Comparison of ENCODE assay signal across 7 cellular contexts in the genomic region with DNA sequence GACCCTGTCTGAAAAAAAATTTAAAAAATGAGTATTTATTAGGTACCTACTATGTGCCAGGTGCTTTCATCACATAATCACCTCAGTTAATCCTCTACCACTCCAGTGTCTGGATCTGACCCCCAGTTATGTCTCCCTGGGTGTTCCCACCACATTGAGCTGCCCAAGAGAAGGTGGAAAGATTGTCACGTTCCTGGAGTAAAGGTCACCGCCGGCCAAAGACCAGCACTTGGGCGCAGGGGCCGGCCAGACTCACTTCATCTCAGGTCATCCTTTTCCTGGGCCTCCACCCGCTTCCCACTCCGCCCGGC. TPM values are rescaled to one million over a fixed set of nuclear protein-coding genes. Genes with fewer than 3 reads are reported as not detected.
DNase-seq lines count a peak whose midpoint lies in the region; ATAC-seq lines count a peak whose summit lies in the region.

No MANE protein-coding gene starts in this region.

- H3K4me3 Mint-ChIP-seq in activated naive CD8-positive, alpha-beta T cell treated with anti-CD3 and anti-CD28 coated beads for 36 hours = peak overlapping the region; percentile 96
- peak overlapping the region; percentile 93 to 96 (median 94) for H3K4me3 Mint-ChIP-seq in immature natural killer cell

- H3K4me1 Mint-ChIP-seq in activated naive CD8-positive, alpha-beta T cell treated with anti-CD3 and anti-CD28 coated beads for 36 hours = peaks cover 46% of the 10 kb centered on the region
- H3K4me1 Mint-ChIP-seq in immature natural killer cell = peaks cover 22 to 28% of the 10 kb centered on the region in 2 donors

- H3K9me3 ChIP-seq in HUES48 (ENCODE audit: control insufficient read depth, insufficient read depth, low read length) (no peaks in the 10 kb centered on the region), subcutaneous abdominal adipose tissue (ENCODE audit: control insufficient read depth in 5 of 5, low read length in 5 of 5) (no peaks in the 10 kb centered on the region)

- H3K36me3 ChIP-seq in HUES48 (ENCODE audit: control insufficient read depth, insufficient read depth, low read length) (peaks cover 38% of the 10 kb centered on the region), subcutaneous abdominal adipose tissue (ENCODE audit: control insufficient read depth in 5 of 5, insufficient read depth in 5 of 5, low read length in 5 of 5) (peaks cover 0 to 22% (median 15%) of the 10 kb centered on the region in 5 donors)

- peaks cover 31% of the 10 kb centered on the region for H3K36me3 Mint-ChIP-seq in activated naive CD8-positive, alpha-beta T cell treated with anti-CD3 and anti-CD28 coated beads for 36 hours
- peaks cover 0 to 11% (median 0%) of the 10 kb centered on the region in 3 donors for H3K36me3 Mint-ChIP-seq in immature natural killer cell

- H3K27me3 Mint-ChIP-seq in activated naive CD8-positive, alpha-beta T cell treated with anti-CD3 and anti-CD28 coated beads for 36 hours = no peaks in the 10 kb centered on the region
- H3K27me3 Mint-ChIP-seq in immature natural killer cell (ENCODE audit: low read depth in 3 of 3) = peaks cover 0 to 11% (median 5%) of the 10 kb centered on the region in 3 donors

- no peak for ATAC-seq in GM18502 (IDR thresholded peaks at IDR 0.05; ENCODE audit: poor library complexity, unreplicated experiment)

- H3K4me1 ChIP-seq in HUES48 (ENCODE audit: control insufficient read depth, insufficient read depth, low read length) = peaks cover 9% of the 10 kb centered on the region
- peaks cover 5 to 35% (median 28%) of the 10 kb centered on the region in 5 donors for H3K4me1 ChIP-seq in subcutaneous abdominal adipose tissue (ENCODE audit: control insufficient read depth in 5 of 5, insufficient read depth in 5 of 5, low read length in 5 of 5)

- H3K9ac ChIP-seq in HUES48 (ENCODE audit: low read depth, low read length) (peak overlapping the region; percentile 88), subcutaneous abdominal adipose tissue (ENCODE audit: low read length in 5 of 5) (peak overlapping the region in 4 of 5 donors; percentile 75 to 97 (median 95))

- H3K4me3 ChIP-seq in HUES48 (ENCODE audit: low read depth, low read length) = peak overlapping the region; percentile 95
- peak overlapping the region; percentile 78 to 95 (median 94) for H3K4me3 ChIP-seq in subcutaneous abdominal adipose tissue (ENCODE audit: low read depth in 1 of 5, low read length in 5 of 5)

- H3K27me3 ChIP-seq in HUES48 (ENCODE audit: control insufficient read depth, insufficient read depth, low read length) (no peaks in the 10 kb centered on the region), subcutaneous abdominal adipose tissue (ENCODE audit: control insufficient read depth in 5 of 5, insufficient read depth in 4 of 5, low read length in 5 of 5) (no peaks in the 10 kb centered on the region)

- peak overlapping the region; percentile 96 for H3K27ac Mint-ChIP-seq in activated naive CD8-positive, alpha-beta T cell treated with anti-CD3 and anti-CD28 coated beads for 36 hours
- peak overlapping the region; percentile 91 to 96 (median 94) for H3K27ac Mint-ChIP-seq in immature natural killer cell

- H3K9me3 Mint-ChIP-seq in activated naive CD8-positive, alpha-beta T cell treated with anti-CD3 and anti-CD28 coated beads for 36 hours = no peaks in the 10 kb centered on the region
- no peaks in the 10 kb centered on the region for H3K9me3 Mint-ChIP-seq in immature natural killer cell

- H3K27ac ChIP-seq in HUES48 (ENCODE audit: low read depth, low read length) (peak overlapping the region; percentile 98), subcutaneous abdominal adipose tissue (ENCODE audit: low read depth, low read length) (peak overlapping the region; percentile 89)

- DNase-seq in activated naive CD8-positive, alpha-beta T cell treated with anti-CD3 and anti-CD28 coated beads for 36 hours = no peak
- DNase-seq in immature natural killer cell (no peak), amygdala (lab: John Stamatoyannopoulos, UW) (no peak), A172 (ENCODE audit: low spot score) (no peak)

RNA-seq across cellular contexts. Expression of gene PYCR2, which starts 0.7 kb away (rescaled TPM):
- total RNA-seq in activated naive CD8-positive, alpha-beta T cell treated with anti-CD3 and anti-CD28 coated beads for 36 hours = 100 to 1,000 TPM; 142 to 149 TPM
- polyA plus RNA-seq in immature natural killer cell = 100 to 1,000 TPM in 1 of 3 donors, 10 to 100 TPM in 2; 62.0 to 106 (median 72.0) TPM
- 73.2 and 73.8 TPM in 2 replicates for total RNA-seq in A172 (2014; rRNA removed; shearing (Covaris generic))

RNA-seq across cellular contexts. Expression of gene LEFTY2, which starts 17.7 kb away (rescaled TPM):
- total RNA-seq in activated naive CD8-positive, alpha-beta T cell treated with anti-CD3 and anti-CD28 coated beads for 36 hours = not detected
- not detected for polyA plus RNA-seq in immature natural killer cell
- total RNA-seq in A172 (2014; rRNA removed; shearing (Covaris generic)) = not detected in 2 replicates

RNA-seq across cellular contexts. Expression of gene LEFTY1, which starts 34.4 kb away (rescaled TPM):
- under 1 TPM in 1 of 2 experiments, not detected in 1; 0.39 TPM for total RNA-seq in activated naive CD8-positive, alpha-beta T cell treated with anti-CD3 and anti-CD28 coated beads for 36 hours
- polyA plus RNA-seq in immature natural killer cell = not detected
- not detected in 2 replicates for total RNA-seq in A172 (2014; rRNA removed; shearing (Covaris generic))

RNA-seq across cellular contexts. Expression of gene TMEM63A, which starts 41.2 kb away (rescaled TPM):
- total RNA-seq in activated naive CD8-positive, alpha-beta T cell treated with anti-CD3 and anti-CD28 coated beads for 36 hours = 10 to 100 TPM; 29.5 to 33.0 TPM
- 10 to 100 TPM; 10.1 to 27.4 (median 11.1) TPM for polyA plus RNA-seq in immature natural killer cell
- total RNA-seq in A172 (2014; rRNA removed; shearing (Covaris generic)) = 7.8 and 8.2 TPM in 2 replicates
